1 cellular context compared by ENCODE assay signal in the genomic region with DNA sequence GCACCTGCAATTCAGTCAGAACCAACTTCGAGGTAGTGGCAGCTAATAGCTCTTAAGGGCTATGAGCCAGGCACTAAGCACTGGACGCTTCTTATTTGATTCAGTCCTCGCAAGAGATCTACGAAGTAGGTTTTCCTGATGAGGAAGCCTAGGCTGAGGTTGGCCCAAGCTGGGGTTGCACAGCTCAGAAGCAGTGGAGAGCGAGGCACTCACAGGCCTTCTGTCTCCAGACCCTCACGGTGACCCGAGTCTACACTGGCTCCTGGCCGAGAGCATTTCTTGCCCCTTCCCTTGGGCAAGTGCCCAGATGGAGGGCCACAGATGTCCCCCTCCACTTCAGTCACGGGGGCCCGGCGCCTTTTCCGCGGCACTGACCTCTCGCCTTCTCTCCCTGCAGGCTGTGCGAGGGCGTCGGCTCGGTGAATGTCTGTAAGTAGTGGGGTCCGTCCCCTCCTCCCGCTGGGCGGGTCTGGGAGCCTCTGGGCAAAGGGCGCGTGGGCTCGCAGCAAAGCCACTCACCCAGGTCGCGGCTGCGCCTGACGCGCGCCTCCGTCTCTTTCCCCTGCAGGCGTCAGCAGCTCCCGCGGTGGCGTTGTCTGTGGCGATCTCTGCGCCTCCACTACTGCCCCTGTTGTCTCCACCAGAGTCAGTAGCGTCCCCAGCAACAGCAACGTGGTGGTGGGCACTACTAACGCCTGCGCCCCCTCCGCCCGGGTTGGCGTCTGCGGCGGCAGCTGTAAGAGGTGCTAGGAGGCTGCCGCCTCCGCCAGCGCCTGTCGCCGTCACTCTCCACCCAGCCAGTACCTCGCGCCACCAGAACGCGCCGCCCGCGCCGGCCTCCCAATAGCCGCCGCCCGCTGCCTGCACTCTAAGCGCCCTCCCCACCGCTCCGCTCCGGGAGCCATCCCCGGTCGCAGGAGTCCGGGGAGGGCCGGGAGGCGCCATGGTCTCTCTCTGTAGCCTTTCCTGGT.
TF ChIP-seq lines count a peak whose summit lies in the region.

No MANE protein-coding gene starts in this region.

TF ChIP-seq in H1, 55 proteins besides CTCF, POLR2A, EP300 and RAD21:
- no peak for TF ChIP-seq HDAC2 (IDR thresholded peaks at IDR 0.05; ENCODE audit: borderline replicate concordance in 1 of 2, low read depth in 2 of 2, low read length in 2 of 2)
- peak; percentile 25; the same call in 1 of the 2 replicates for TF ChIP-seq TBP (IDR thresholded peaks at IDR 0.05; ENCODE audit: low read depth, low read length)
- TF ChIP-seq TCF12 (IDR thresholded peaks at IDR 0.05; ENCODE audit: low read depth, low read length) = no peak
- TF ChIP-seq, protein P1, sequence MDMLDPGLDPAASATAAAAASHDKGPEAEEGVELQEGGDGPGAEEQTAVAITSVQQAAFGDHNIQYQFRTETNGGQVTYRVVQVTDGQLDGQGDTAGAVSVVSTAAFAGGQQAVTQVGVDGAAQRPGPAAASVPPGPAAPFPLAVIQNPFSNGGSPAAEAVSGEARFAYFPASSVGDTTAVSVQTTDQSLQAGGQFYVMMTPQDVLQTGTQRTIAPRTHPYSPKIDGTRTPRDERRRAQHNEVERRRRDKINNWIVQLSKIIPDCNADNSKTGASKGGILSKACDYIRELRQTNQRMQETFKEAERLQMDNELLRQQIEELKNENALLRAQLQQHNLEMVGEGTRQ (IDR thresholded peaks at IDR 0.05; ENCODE audit: low read length) = no peak
- TF ChIP-seq POLR2AphosphoS5 (IDR thresholded peaks at IDR 0.05; ENCODE audit: low read depth, low read length) = no peak
- TF ChIP-seq, protein P2, sequence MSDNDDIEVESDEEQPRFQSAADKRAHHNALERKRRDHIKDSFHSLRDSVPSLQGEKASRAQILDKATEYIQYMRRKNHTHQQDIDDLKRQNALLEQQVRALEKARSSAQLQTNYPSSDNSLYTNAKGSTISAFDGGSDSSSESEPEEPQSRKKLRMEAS (IDR thresholded peaks at IDR 0.05) = peak; percentile 8; the same call in 1 of the 2 replicates
- TF ChIP-seq SIN3A (conservative IDR thresholded peaks at IDR 0.05 in 1 of 2, IDR thresholded peaks at IDR 0.05 in 1 of 2; ENCODE audit: low read depth in 1 of 2, low read length in 2 of 2) = 0 out of 4 replicates have a peak, but pooled peaks of 1 of the 2 experiments have one; percentile 21
- TF ChIP-seq SIRT6 (IDR thresholded peaks at IDR 0.05; ENCODE audit: low read length) = no peak
- no peak for TF ChIP-seq BRCA1 (IDR thresholded peaks at IDR 0.05; ENCODE audit: low read depth, low read length)
- no peak for TF ChIP-seq JUND (IDR thresholded peaks at IDR 0.05; ENCODE audit: low read length)
- no peak for TF ChIP-seq PHF8 (conservative IDR thresholded peaks at IDR 0.05; ENCODE audit: low read depth, low read length)
- peak; percentile 74 for TF ChIP-seq KDM4A (IDR thresholded peaks at IDR 0.05; ENCODE audit: low read depth, low read length, severe bottlenecking)
- TF ChIP-seq SP2 (IDR thresholded peaks at IDR 0.05; ENCODE audit: low read length) = no peak
- no peak for TF ChIP-seq NRF1 (IDR thresholded peaks at IDR 0.05; ENCODE audit: low read depth, low read length)
- no peak for TF ChIP-seq TAF1 (IDR thresholded peaks at IDR 0.05; ENCODE audit: low read depth, low read length)
- peak; percentile 63 for TF ChIP-seq CREB1 (IDR thresholded peaks at IDR 0.05)
- TF ChIP-seq ASH2L (IDR thresholded peaks at IDR 0.05; ENCODE audit: low read length) = no peak
- TF ChIP-seq HDAC6 (IDR thresholded peaks at IDR 0.05; ENCODE audit: low read depth, low read length) = no peak
- TF ChIP-seq TEAD4 (IDR thresholded peaks at IDR 0.05; ENCODE audit: low read depth, low read length) = no peak
- TF ChIP-seq KDM1A (IDR thresholded peaks at IDR 0.05; ENCODE audit: borderline replicate concordance, low read length) = no peak; the same call in 1 of the 2 replicates
- TF ChIP-seq TAF7 (optimal IDR thresholded peaks at IDR 0.05; ENCODE audit: borderline replicate concordance, low read depth, low read length) = no peak
- TF ChIP-seq GABPA (IDR thresholded peaks at IDR 0.05; ENCODE audit: borderline replicate concordance, insufficient read depth, low read length) = peak; percentile 61; the same call in 1 of the 2 replicates
- TF ChIP-seq NANOG (IDR thresholded peaks at IDR 0.05; ENCODE audit: insufficient read depth, low read depth, low read length, poor library complexity, severe bottlenecking) = no peak
- TF ChIP-seq BACH1 (IDR thresholded peaks at IDR 0.05; ENCODE audit: low read length) = no peak
- peak; percentile 82 for TF ChIP-seq SUZ12 (IDR thresholded peaks at IDR 0.05; ENCODE audit: low read length)
- 0 out of 2 replicates have a peak, but pooled peaks have one; percentile 15 for TF ChIP-seq YY1 (IDR thresholded peaks at IDR 0.05; ENCODE audit: low read depth, low read length)
- no peak for TF ChIP-seq ZNF274 (IDR thresholded peaks at IDR 0.05; ENCODE audit: borderline replicate concordance, extremely low read depth, low read length)
- no peak for TF ChIP-seq RFX5 (IDR thresholded peaks at IDR 0.05; ENCODE audit: borderline replicate concordance, low read depth, low read length)
- no peak for TF ChIP-seq SP1 (IDR thresholded peaks at IDR 0.05; ENCODE audit: low read depth, low read length)
- TF ChIP-seq RXRA (IDR thresholded peaks at IDR 0.05; ENCODE audit: insufficient read depth, low read depth, low read length) = no peak
